In genomic region chr2:207162319-207162718, GRCh38 we compare ENCODE assay signal across 10 cellular contexts. TPM values are rescaled to one million over a fixed set of nuclear protein-coding genes. Genes with fewer than 3 reads are reported as not detected.
A peak's percentile ranks its signal among the peaks of the same experiment; 100 is the strongest.
DNase-seq lines count a peak whose midpoint lies in the region; ATAC-seq, FAIRE-seq and TF ChIP-seq lines count a peak whose summit lies in the region.
"Had no signal": no experiment of that assay in that cellular context is flagged by ENCODE, and none has a peak within 500 bp of the region (broad histone marks: within the 10 kb centered on the region; RNA-seq: fewer than 3 reads in every experiment).

No MANE protein-coding gene starts in this region.

- H3K27me3 ChIP-seq in BJ (ENCODE audit: control insufficient read depth, insufficient read depth, low read length) (no peaks in the 10 kb centered on the region), PC-3 (ENCODE audit: low read length) (no peaks in the 10 kb centered on the region), parathyroid adenoma (ENCODE audit: control insufficient read depth, insufficient read depth, low read length) (no peaks in the 10 kb centered on the region)

- H3K4me1 ChIP-seq in PC-3 (ENCODE audit: insufficient read depth, low read length) = peaks cover 43% of the 10 kb centered on the region
- peaks cover 6% of the 10 kb centered on the region for H3K4me1 ChIP-seq in parathyroid adenoma

- ATAC-seq in PC-3 (no peak), GM18870 (IDR thresholded peaks at IDR 0.05; ENCODE audit: unreplicated experiment) (no peak), GM21526 (IDR thresholded peaks at IDR 0.05; ENCODE audit: low FRiP score, unreplicated experiment) (no peak), GM21723 (IDR thresholded peaks at IDR 0.05; ENCODE audit: unreplicated experiment) (no peak)

- peak overlapping the region; percentile 68 for H3K27ac ChIP-seq in PC-3 (ENCODE audit: low read length)
- H3K27ac ChIP-seq in epithelial cell of prostate = peak overlapping the region; percentile 99
- H3K27ac ChIP-seq in parathyroid adenoma = peak overlapping the region; percentile 99

- H3K79me2 ChIP-seq in PC-3 (ENCODE audit: low read length) (peaks cover 76% of the 10 kb centered on the region), parathyroid adenoma (peaks cover 26% of the 10 kb centered on the region)

- H2AFZ ChIP-seq in PC-3 (ENCODE audit: low read length) = no peak overlapping the region
- no peak overlapping the region for H2AFZ ChIP-seq in parathyroid adenoma

- H3K9me3 ChIP-seq in PC-3 (ENCODE audit: low read length) (no peaks in the 10 kb centered on the region), parathyroid adenoma (ENCODE audit: control insufficient read depth, low read length) (no peaks in the 10 kb centered on the region)

- no peaks in the 10 kb centered on the region for H3K36me3 ChIP-seq in BJ (ENCODE audit: control insufficient read depth, insufficient read depth, low read length)
- no peaks in the 10 kb centered on the region for H3K36me3 ChIP-seq in PC-3 (ENCODE audit: low read depth, low read length)
- no peaks in the 10 kb centered on the region for H3K36me3 ChIP-seq in parathyroid adenoma (ENCODE audit: control insufficient read depth, insufficient read depth, low read length)

- H3K9ac ChIP-seq in PC-3 (ENCODE audit: low read length) (no peak overlapping the region), parathyroid adenoma (no peak overlapping the region)

- no peaks in the 10 kb centered on the region for H4K20me1 ChIP-seq in PC-3 (ENCODE audit: low read length)

- no peaks in the 10 kb centered on the region for H3K9me2 ChIP-seq in PC-3 (replicated peaks; ENCODE audit: low read length)

- FAIRE-seq in GM12892 (lab: Jason Lieb, UNC) = no peak

- H3K4me3 ChIP-seq in BJ (ENCODE audit: low read depth, low read length) = peak overlapping the region; percentile 80
- H3K4me3 ChIP-seq in PC-3 (ENCODE audit: low read length) = no peak overlapping the region
- no peak overlapping the region for H3K4me3 ChIP-seq in parathyroid adenoma (ENCODE audit: low read depth, low read length)

- DNase-seq in BJ (ENCODE audit: low read depth) = no peak
- DNase-seq in PC-3 = no peak
- no peak for DNase-seq in epithelial cell of prostate (ENCODE audit: low read depth, low spot score)
- no peak for DNase-seq in GM12892 (ENCODE audit: insufficient read length)
- DNase-seq: activated T-cell treated with anti-CD3 and anti-CD28 coated beads for 4 hours, NCI-H446 had no signal

- CTCF ChIA-PET in BJ (lab: Yijun Ruan, JAX) (interaction anchor here (1.3 to 2.1 kb wide), 2 partner anchors 172 to 311 kb away, joined by 3 to 9 read pairs; no protein-coding TSS in a partner anchor), PC-3 (lab: Charles Lee) (no interaction called here)

- intact Hi-C loops in PC-3 (cut with micrococcal nuclease) = loop anchor here (2.0 to 10.0 kb wide), 6 partner anchors 96 to 562 kb away; no protein-coding TSS in a partner anchor

- BruUV-seq in PC-3 (replicated peaks; lab: Mats Ljungman, UMichigan) = no TSS peak

- no peak for TF ChIP-seq POLR2A in GM12892 (IDR thresholded peaks at IDR 0.05; ENCODE audit: low read depth, low read length)

- H3F3A ChIP-seq in PC-3 (ENCODE audit: low read length, unreplicated experiment) = no peaks in the 10 kb centered on the region

- H3K4me2 ChIP-seq in PC-3 (ENCODE audit: low read length) (peak overlapping the region; percentile 96), parathyroid adenoma (ENCODE audit: low read length) (no peak overlapping the region)

- POLR2A ChIA-PET in BJ (lab: Charles Lee) (interaction anchor here (0.6 to 1.9 kb wide), 2 partner anchors 20 to 96 kb away, joined by 3 to 5 read pairs; no protein-coding TSS in a partner anchor), PC-3 (lab: Charles Lee; ENCODE audit: unreplicated experiment) (no interaction called here)

- no peak for TF ChIP-seq CTCF in BJ (IDR thresholded peaks at IDR 0.05; ENCODE audit: insufficient read depth, low read depth, low read length)
- TF ChIP-seq CTCF in PC-3 (conservative IDR thresholded peaks at IDR 0.05; ENCODE audit: low read depth, low read length) = no peak
- TF ChIP-seq CTCF in parathyroid adenoma (IDR thresholded peaks at IDR 0.05) = no peak

RNA-seq across cellular contexts. Expression of gene KLF7, which starts 3.4 kb away (rescaled TPM):
- 30.2 and 41.9 TPM in 2 replicates for polyA plus RNA-seq in BJ (2011; rRNA removed)
- 117 and 149 TPM in 2 replicates for polyA minus RNA-seq in BJ (2011; rRNA and poly(A)+ RNA removed)
- total RNA-seq in PC-3 (2014; rRNA removed) = 4.0 and 5.6 TPM in 2 replicates
- polyA plus RNA-seq in GM12892 (2012; ENCODE audit: missing spikeins) = 13.5 TPM
